ENCODE assay signal across 8 cellular contexts in the genomic region with DNA sequence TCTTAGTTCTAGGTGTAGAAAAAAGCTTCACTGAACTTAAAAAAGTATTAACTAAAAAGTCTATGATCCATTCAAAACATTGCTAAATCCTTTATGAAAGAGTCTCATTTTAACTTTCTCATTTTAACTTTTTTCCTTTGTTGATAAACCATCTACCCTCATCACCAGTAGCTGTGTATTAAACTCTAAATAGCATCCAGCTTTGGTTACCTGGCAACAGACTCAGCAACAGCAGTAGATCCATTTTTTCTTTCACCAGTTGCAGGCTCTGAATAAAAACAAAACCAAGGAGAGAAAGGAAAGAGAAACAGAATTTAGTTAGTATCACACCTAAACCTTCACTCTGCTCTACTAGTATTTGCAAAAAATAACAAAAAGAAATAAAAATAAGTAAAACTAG. TPM values are rescaled to one million over a fixed set of nuclear protein-coding genes. Genes with fewer than 3 reads are reported as not detected.
DNase-seq lines count a peak whose midpoint lies in the region; ATAC-seq and TF ChIP-seq lines count a peak whose summit lies in the region.

No MANE protein-coding gene starts in this region.

- TF ChIP-seq CTCF in HFFc6 (IDR thresholded peaks at IDR 0.05): no peak

- H3K9me3 ChIP-seq in BLaER1 treated with 17β-estradiol and CSF1 and Interleukin-3, amounts not matched to agents 10 nM and 100 nM (replicated peaks in 1 of 11): no peaks in the 10 kb centered on the region
- H3K9me3 ChIP-seq in MG63: no peaks in the 10 kb centered on the region

- peaks cover 15% of the 10 kb centered on the region for H3K4me1 Mint-ChIP-seq in HFFc6 (ENCODE audit: low read depth)
- H3K4me1 Mint-ChIP-seq in activated naive CD8-positive, alpha-beta T cell treated with anti-CD3 and anti-CD28 coated beads for 36 hours: peaks cover 9% of the 10 kb centered on the region

- no peaks in the 10 kb centered on the region for H4K20me1 ChIP-seq in BLaER1 treated with 17β-estradiol and CSF1 and Interleukin-3, amounts not matched to agents 10 nM and 100 nM

- H3K27me3 Mint-ChIP-seq in HFFc6 (ENCODE audit: insufficient read depth): peaks cover 2% of the 10 kb centered on the region; the same call in 1 of the 2 replicates
- no peaks in the 10 kb centered on the region for H3K27me3 Mint-ChIP-seq in activated naive CD8-positive, alpha-beta T cell treated with anti-CD3 and anti-CD28 coated beads for 36 hours

- H3K9me3 Mint-ChIP-seq in HFFc6: no peaks in the 10 kb centered on the region
- H3K9me3 Mint-ChIP-seq in activated naive CD8-positive, alpha-beta T cell treated with anti-CD3 and anti-CD28 coated beads for 36 hours: no peaks in the 10 kb centered on the region

- in situ Hi-C loops in KBM-7 (cut with MboI; ENCODE audit: low pct_unique_long_range_greater_than_20kb, low sequenced_read_pairs): no loop called here

- peak; percentile 40 for ATAC-seq in left lobe of liver

- peak overlapping the region; percentile 96 for H3K27ac Mint-ChIP-seq in HFFc6
- H3K27ac Mint-ChIP-seq in activated naive CD8-positive, alpha-beta T cell treated with anti-CD3 and anti-CD28 coated beads for 36 hours: peak overlapping the region; percentile 91

- H3K4me3 ChIP-seq in BLaER1 treated with 17β-estradiol and CSF1 and Interleukin-3, amounts not matched to agents 10 nM and 100 nM: 0 out of 20 replicates have a peak overlapping the region, but pooled peaks of 1 of the 10 experiments have one; percentile 24
- H3K4me3 ChIP-seq in MG63: no peak overlapping the region

- H3K4me1 ChIP-seq in BLaER1 treated with 17β-estradiol and CSF1 and Interleukin-3, amounts not matched to agents 10 nM and 100 nM: peaks cover 0 to 30% (median 23%) of the 10 kb centered on the region in 10 experiments; a peak in 17 of 20 replicates

- peak; percentile 47 for DNase-seq in HFFc6
- no peak for DNase-seq in activated naive CD8-positive, alpha-beta T cell treated with anti-CD3 and anti-CD28 coated beads for 36 hours
- no peak for DNase-seq in left lobe of liver (ENCODE audit: low spot score)
- no peak for DNase-seq in MG63
- DNase-seq in occipital lobe (lab: John Stamatoyannopoulos, UW): no peak
- DNase-seq in KBM-7: no peak
- DNase-seq in COLO829 (ENCODE audit: low spot score): no peak

- peak overlapping the region; percentile 51 for H3K4me3 Mint-ChIP-seq in HFFc6
- H3K4me3 Mint-ChIP-seq in activated naive CD8-positive, alpha-beta T cell treated with anti-CD3 and anti-CD28 coated beads for 36 hours: no peak overlapping the region

- H3K4me2 ChIP-seq in BLaER1 treated with 17β-estradiol and CSF1 and Interleukin-3, amounts not matched to agents 10 nM and 100 nM: peak overlapping the region in 10 of 11 experiments; percentile 13 to 74 (median 58); a peak in 17 of 22 replicates

- H3K36me3 Mint-ChIP-seq in HFFc6 (ENCODE audit: low read depth): peaks cover 11% of the 10 kb centered on the region
- peaks cover 5% of the 10 kb centered on the region for H3K36me3 Mint-ChIP-seq in activated naive CD8-positive, alpha-beta T cell treated with anti-CD3 and anti-CD28 coated beads for 36 hours

- peak overlapping the region in 10 of 11 experiments; percentile 48 to 88 (median 80); a peak in 20 of 22 replicates for H3K27ac ChIP-seq in BLaER1 treated with 17β-estradiol and CSF1 and Interleukin-3, amounts not matched to agents 10 nM and 100 nM

- H3K27me3 ChIP-seq in BLaER1 treated with 17β-estradiol and CSF1 and Interleukin-3, amounts not matched to agents 10 nM and 100 nM: no peaks in the 10 kb centered on the region
- H3K27me3 ChIP-seq in MG63: no peaks in the 10 kb centered on the region

- peaks cover 34 to 87% (median 62%) of the 10 kb centered on the region in 11 experiments for H3K36me3 ChIP-seq in BLaER1 treated with 17β-estradiol and CSF1 and Interleukin-3, amounts not matched to agents 10 nM and 100 nM
- peaks cover 39% of the 10 kb centered on the region for H3K36me3 ChIP-seq in MG63

- H3K9ac ChIP-seq in BLaER1 treated with 17β-estradiol and CSF1 and Interleukin-3, amounts not matched to agents 10 nM and 100 nM: peak overlapping the region in 9 of 11 experiments; percentile 51 to 74 (median 70); a peak in 21 of 22 replicates

RNA-seq across cellular contexts. Expression of gene TP53BP1, which starts 51.6 kb away (rescaled TPM):
- total RNA-seq in HFFc6 (2021; fragmentation: NEBNext Ultra II Directional; extraction: Animal tissue kit (Norgen Biotek cat#: 25700)): 10 to 100 TPM; 44.7 to 49.5 (median 46.4) TPM
- 10 to 100 TPM; 24.1 to 24.3 TPM for total RNA-seq in activated naive CD8-positive, alpha-beta T cell treated with anti-CD3 and anti-CD28 coated beads for 36 hours
- total RNA-seq in left lobe of liver: 5.8 TPM
- 45.8 and 52.6 TPM in 2 replicates for total RNA-seq in MG63 (2014; rRNA removed; shearing (Covaris generic); ENCODE audit: low replicate concordance)
- total RNA-seq in occipital lobe: 142 TPM
